In the genomic region with DNA sequence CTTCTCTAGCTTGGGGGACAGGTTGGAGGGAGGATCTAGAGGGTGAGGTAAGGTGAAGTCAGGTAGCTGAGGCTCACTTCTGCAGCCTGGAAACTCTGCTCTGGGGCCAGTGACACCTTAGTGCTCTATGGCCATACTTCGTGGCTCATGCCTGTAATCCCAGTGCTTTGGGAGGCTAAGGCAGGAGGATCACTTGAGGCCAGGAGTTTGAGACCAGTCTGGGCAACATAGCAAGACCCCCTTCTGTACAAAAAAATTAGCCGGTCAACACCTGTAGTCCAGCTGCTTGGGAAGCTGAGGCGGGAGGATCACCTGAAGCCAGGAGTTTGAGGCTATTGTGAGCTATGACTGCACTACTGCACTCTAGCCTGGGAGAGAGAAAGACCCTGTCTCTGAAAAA, we compare ENCODE assay signal across 13 cellular contexts. TPM values are rescaled to one million over a fixed set of nuclear protein-coding genes. Genes with fewer than 3 reads are reported as not detected.
DNase-seq lines count a peak whose midpoint lies in the region; ATAC-seq and TF ChIP-seq lines count a peak whose summit lies in the region.
"Had no signal": no experiment of that assay in that cellular context is flagged by ENCODE, and none has a peak within 500 bp of the region (broad histone marks: within the 10 kb centered on the region; RNA-seq: fewer than 3 reads in every experiment).

No MANE protein-coding gene starts in this region.

- no peaks in the 10 kb centered on the region for H3K36me3 ChIP-seq in left ventricle myocardium inferior
- peaks cover 21% of the 10 kb centered on the region for H3K36me3 ChIP-seq in muscle layer of colon (ENCODE audit: insufficient read depth, low read length)
- H3K36me3 ChIP-seq in uterus, result no peaks in the 10 kb centered on the region
- H3K36me3 ChIP-seq: cardiac muscle cell had no signal

- DNase-seq in left ventricle myocardium inferior (no peak), Right ventricle myocardium superior (no peak), uterus (no peak), NCI-H2227 (lab: John Stamatoyannopoulos, UW; ENCODE audit: unreplicated experiment) (no peak), HK-2 (ENCODE audit: unreplicated experiment) (no peak)
- DNase-seq in central memory CD8-positive, alpha-beta T cell (ENCODE audit: low spot score in 2 of 2), result no peak
- DNase-seq: activated CD4-positive, alpha-beta T cell treated with anti-CD3 and anti-CD28 coated beads for 1 hour; CD8-positive, alpha-beta T cell; Karpas-422; NCI-H748 treated with DMSO at 0.1 percent for 48 hours had no signal

- no peaks in the 10 kb centered on the region for H3K27me3 Mint-ChIP-seq in central memory CD8-positive, alpha-beta T cell

- no peak for TF ChIP-seq POLR2A in uterus (IDR thresholded peaks at IDR 0.05)

- no peaks in the 10 kb centered on the region for H3K27me3 ChIP-seq in left ventricle myocardium inferior (ENCODE audit: low read depth)
- H3K27me3 ChIP-seq in muscle layer of colon (ENCODE audit: control insufficient read depth in 1 of 2, insufficient read depth in 2 of 2, low read length in 2 of 2), result no peaks in the 10 kb centered on the region
- H3K27me3 ChIP-seq in uterus, result no peaks in the 10 kb centered on the region
- H3K27me3 ChIP-seq: cardiac muscle cell had no signal

- ATAC-seq in Right ventricle myocardium superior (ENCODE audit: poor library complexity), result no peak
- no peak for ATAC-seq in central memory CD8-positive, alpha-beta T cell (replicated peaks; ENCODE audit: extremely low read depth, poor library complexity, severe bottlenecking)
- ATAC-seq in HG03135 (IDR thresholded peaks at IDR 0.05; ENCODE audit: unreplicated experiment), result no peak

- no peak for TF ChIP-seq CTCF in left ventricle myocardium inferior (IDR thresholded peaks at IDR 0.05; ENCODE audit: borderline replicate concordance)
- TF ChIP-seq CTCF in uterus (IDR thresholded peaks at IDR 0.05), result no peak

- no peaks in the 10 kb centered on the region for H3K9me3 Mint-ChIP-seq in central memory CD8-positive, alpha-beta T cell
- H3K9me3 Mint-ChIP-seq: CD8-positive, alpha-beta T cell had no signal

- H3K4me3 ChIP-seq in left ventricle myocardium inferior, result peak overlapping the region; percentile 100
- H3K4me3 ChIP-seq in muscle layer of colon (ENCODE audit: low read depth in 1 of 2, low read length in 2 of 2), result peak overlapping the region; percentile 16 to 66
- H3K4me3 ChIP-seq in uterus, result peak overlapping the region; percentile 82 to 96
- H3K4me3 ChIP-seq: cardiac muscle cell had no signal

- H3K27ac Mint-ChIP-seq in central memory CD8-positive, alpha-beta T cell (ENCODE audit: low read depth), result peak overlapping the region; percentile 11
- H3K27ac Mint-ChIP-seq: CD8-positive, alpha-beta T cell had no signal

- peak overlapping the region; percentile 97 for H3K27ac ChIP-seq in left ventricle myocardium inferior (replicated peaks)
- peak overlapping the region; percentile 95 for H3K27ac ChIP-seq in muscle layer of colon (ENCODE audit: low read depth, low read length)
- H3K27ac ChIP-seq in uterus, result peak overlapping the region; percentile 97 to 99
- H3K27ac ChIP-seq: cardiac muscle cell had no signal

- intact Hi-C loops in left ventricle myocardium inferior (cut with micrococcal nuclease), result no loop called here
- intact Hi-C loops in Right ventricle myocardium superior (cut with DNase I), result no loop called here
- intact Hi-C loops in uterus (cut with DNase I; ENCODE audit: low total_unique reads), result no loop called here

- H3K9me3 ChIP-seq in left ventricle myocardium inferior (replicated peaks) (no peaks in the 10 kb centered on the region), muscle layer of colon (ENCODE audit: low read length) (no peaks in the 10 kb centered on the region), uterus (no peaks in the 10 kb centered on the region)

- H3K4me1 ChIP-seq in left ventricle myocardium inferior (peaks cover 100% of the 10 kb centered on the region), muscle layer of colon (ENCODE audit: insufficient read depth, low read length) (peaks cover 69% of the 10 kb centered on the region), uterus (peaks cover 28 to 40% of the 10 kb centered on the region in 2 donors)

- peak overlapping the region; percentile 49 for H3K9ac ChIP-seq in muscle layer of colon (ENCODE audit: low read length)

- H3K4me3 Mint-ChIP-seq in central memory CD8-positive, alpha-beta T cell, result peak overlapping the region; percentile 48
- H3K4me3 Mint-ChIP-seq: CD8-positive, alpha-beta T cell had no signal

- peaks cover 58% of the 10 kb centered on the region for H3K36me3 Mint-ChIP-seq in central memory CD8-positive, alpha-beta T cell (ENCODE audit: insufficient read depth)

- H3K4me1 Mint-ChIP-seq in central memory CD8-positive, alpha-beta T cell, result peaks cover 61% of the 10 kb centered on the region

RNA-seq across cellular contexts. Expression of a gene that starts 5.8 kb away (rescaled TPM):
- total RNA-seq in left ventricle myocardium inferior (236 TPM), Right ventricle myocardium superior (270 TPM), uterus (100 to 1,000 TPM; 245 to 533 (median 373) TPM)

RNA-seq across cellular contexts. Expression of a gene that starts 33.1 kb away (rescaled TPM):
- total RNA-seq in left ventricle myocardium inferior (1.0 TPM), Right ventricle myocardium superior (1.4 TPM), uterus (1 to 10 TPM in 3 of 4 donors, not detected in 1; 3.1 to 8.2 (median 4.1) TPM)

RNA-seq across cellular contexts. Expression of a gene that starts 38.1 kb away (rescaled TPM):
- 0.16 TPM for total RNA-seq in left ventricle myocardium inferior
- total RNA-seq in Right ventricle myocardium superior, result 0.16 TPM
- 10 to 100 TPM in 1 of 4 donors, 1 to 10 TPM in 1, under 1 TPM in 2; 0.29 to 13.3 (median 2.0) TPM for total RNA-seq in uterus

RNA-seq across cellular contexts. Expression of a gene that starts 59.4 kb away (rescaled TPM):
- total RNA-seq in left ventricle myocardium inferior (not detected), Right ventricle myocardium superior (not detected), uterus (1 to 10 TPM in 2 of 4 donors, not detected in 2; 5.0 to 5.5 TPM)

Comparison
In these comparisons a context has a peak if more than half of its experiments do, and no peak if none do; other contexts are left out.
1. H3K4me3 ChIP-seq: peak in every context shown above with its lines; median percentile 100 in left ventricle myocardium inferior; 89 in uterus; 41 in muscle layer of colon.